In the genomic region with DNA sequence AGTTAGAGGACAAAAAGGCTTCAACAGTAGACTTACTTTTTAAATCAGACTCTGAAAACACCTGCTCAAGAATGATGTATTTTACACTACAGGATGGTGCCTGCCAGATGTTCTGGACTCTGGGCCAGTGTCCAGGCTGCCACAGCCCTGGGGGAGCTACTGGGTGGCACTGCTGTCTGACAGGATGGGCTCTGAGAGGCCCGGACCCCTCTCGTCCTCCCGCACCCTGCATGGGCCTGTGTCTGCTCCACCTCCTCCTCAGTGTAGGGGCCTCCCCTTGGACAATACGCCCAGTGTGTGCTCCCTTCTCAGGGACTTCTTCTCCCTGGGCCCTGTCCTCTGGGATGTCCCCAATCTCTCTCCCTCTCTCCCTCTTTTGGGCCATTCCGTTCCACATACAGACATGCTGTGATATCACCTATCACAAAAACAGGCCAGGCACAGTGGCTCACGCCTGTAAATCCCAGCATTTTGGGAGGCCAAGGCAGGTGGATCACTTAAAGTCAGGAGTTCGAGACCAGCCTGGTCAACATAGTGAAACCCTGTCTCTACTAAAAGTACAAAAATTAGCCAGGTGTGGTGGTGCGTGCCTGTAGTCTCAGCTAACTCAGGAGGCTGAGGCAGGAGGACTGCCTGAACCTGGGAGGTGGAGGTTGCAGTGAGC, we compare ENCODE assay signal across 2 cellular contexts.
TF ChIP-seq lines count a peak whose summit lies in the region.

No MANE protein-coding gene starts in this region.

TF ChIP-seq in A549, 52 proteins besides CTCF, POLR2A, EP300 and RAD21:
- TF ChIP-seq FOXS1 (CRISPR knock-in tag; IDR thresholded peaks at IDR 0.05) (no peak), CBX8 (IDR thresholded peaks at IDR 0.05) (no peak), RARB (CRISPR knock-in tag; IDR thresholded peaks at IDR 0.05) (no peak), CHD2 (IDR thresholded peaks at IDR 0.05; ENCODE audit: low read length, partially characterized antibody) (no peak), HDAC2 (IDR thresholded peaks at IDR 0.05) (no peak), KDM5A (IDR thresholded peaks at IDR 0.05) (no peak), HEYL (CRISPR knock-in tag; IDR thresholded peaks at IDR 0.05) (no peak), TFCP2L1 (CRISPR knock-in tag; IDR thresholded peaks at IDR 0.05) (no peak), GATA3 (IDR thresholded peaks at IDR 0.05; ENCODE audit: borderline replicate concordance) (no peak), SREBF2 (IDR thresholded peaks at IDR 0.05) (no peak), PHF8 (IDR thresholded peaks at IDR 0.05; ENCODE audit: borderline replicate concordance, low read depth) (no peak), NFE2L2 (conservative IDR thresholded peaks at IDR 0.05; ENCODE audit: low read length) (no peak)
- TF ChIP-seq, protein P1, sequence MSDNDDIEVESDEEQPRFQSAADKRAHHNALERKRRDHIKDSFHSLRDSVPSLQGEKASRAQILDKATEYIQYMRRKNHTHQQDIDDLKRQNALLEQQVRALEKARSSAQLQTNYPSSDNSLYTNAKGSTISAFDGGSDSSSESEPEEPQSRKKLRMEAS (IDR thresholded peaks at IDR 0.05), result no peak
- TF ChIP-seq, protein P2, sequence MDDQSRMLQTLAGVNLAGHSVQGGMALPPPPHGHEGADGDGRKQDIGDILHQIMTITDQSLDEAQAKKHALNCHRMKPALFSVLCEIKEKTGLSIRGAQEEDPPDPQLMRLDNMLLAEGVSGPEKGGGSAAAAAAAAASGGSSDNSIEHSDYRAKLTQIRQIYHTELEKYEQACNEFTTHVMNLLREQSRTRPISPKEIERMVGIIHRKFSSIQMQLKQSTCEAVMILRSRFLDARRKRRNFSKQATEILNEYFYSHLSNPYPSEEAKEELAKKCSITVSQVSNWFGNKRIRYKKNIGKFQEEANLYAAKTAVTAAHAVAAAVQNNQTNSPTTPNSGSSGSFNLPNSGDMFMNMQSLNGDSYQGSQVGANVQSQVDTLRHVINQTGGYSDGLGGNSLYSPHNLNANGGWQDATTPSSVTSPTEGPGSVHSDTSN (IDR thresholded peaks at IDR 0.05), result no peak
TF ChIP-seq in A549: peak in this region for 0.

TF ChIP-seq in IMR-90, 13 proteins besides CTCF, POLR2A, EP300 and RAD21:
- TF ChIP-seq BHLHE40 (IDR thresholded peaks at IDR 0.05; ENCODE audit: low read depth, low read length) (no peak), SMC3 (IDR thresholded peaks at IDR 0.05; ENCODE audit: low read depth, low read length) (no peak), MAZ (IDR thresholded peaks at IDR 0.05; ENCODE audit: borderline replicate concordance, low read depth, low read length) (no peak), CHD1 (IDR thresholded peaks at IDR 0.05; ENCODE audit: low read depth, low read length) (no peak), CEBPB (IDR thresholded peaks at IDR 0.05; ENCODE audit: low read depth, low read length) (no peak), RCOR1 (IDR thresholded peaks at IDR 0.05; ENCODE audit: insufficient replicate concordance, low read length) (no peak)
- TF ChIP-seq, protein P3, sequence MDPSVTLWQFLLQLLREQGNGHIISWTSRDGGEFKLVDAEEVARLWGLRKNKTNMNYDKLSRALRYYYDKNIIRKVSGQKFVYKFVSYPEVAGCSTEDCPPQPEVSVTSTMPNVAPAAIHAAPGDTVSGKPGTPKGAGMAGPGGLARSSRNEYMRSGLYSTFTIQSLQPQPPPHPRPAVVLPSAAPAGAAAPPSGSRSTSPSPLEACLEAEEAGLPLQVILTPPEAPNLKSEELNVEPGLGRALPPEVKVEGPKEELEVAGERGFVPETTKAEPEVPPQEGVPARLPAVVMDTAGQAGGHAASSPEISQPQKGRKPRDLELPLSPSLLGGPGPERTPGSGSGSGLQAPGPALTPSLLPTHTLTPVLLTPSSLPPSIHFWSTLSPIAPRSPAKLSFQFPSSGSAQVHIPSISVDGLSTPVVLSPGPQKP (IDR thresholded peaks at IDR 0.05; ENCODE audit: borderline replicate concordance, low read depth, low read length), result no peak
TF ChIP-seq in IMR-90: peak in this region for 0.
